Comparison of ENCODE assay signal across 11 cellular contexts in genomic region chr1:26093569-26093968, GRCh38. TPM values are rescaled to one million over a fixed set of nuclear protein-coding genes. Genes with fewer than 3 reads are reported as not detected.
DNase-seq lines count a peak whose midpoint lies in the region; ATAC-seq, FAIRE-seq and TF ChIP-seq lines count a peak whose summit lies in the region.
"Not testable (repeated sequence)": the region's sequence is repeated elsewhere in the genome, so short reads cannot be mapped to it uniquely, and the experiment has no call there.
"Had no signal": no experiment of that assay in that cellular context is flagged by ENCODE, and none has a peak within 500 bp of the region (broad histone marks: within the 10 kb centered on the region; RNA-seq: fewer than 3 reads in every experiment).

No MANE protein-coding gene starts in this region.

- H3K18ac ChIP-seq in H1 (ENCODE audit: extremely low read depth, low read length), result not testable (repeated sequence)

- peaks cover 50% of the 10 kb centered on the region for H3K4me1 Mint-ChIP-seq in mesothelial cell of epicardium

- not testable (repeated sequence) for TF ChIP-seq RAD21 in H1 (IDR thresholded peaks at IDR 0.05 in 1 of 2, conservative IDR thresholded peaks at IDR 0.05 in 1 of 2; ENCODE audit: low read depth in 2 of 2, low read length in 2 of 2)

- H3K56ac ChIP-seq in H1 (replicated peaks; ENCODE audit: insufficient read length, low read depth, low read length), result not testable (repeated sequence)

- CTCF ChIA-PET in H1 (lab: Charles Lee; ENCODE audit: partially characterized antibody), result interaction anchor here (0.8 kb wide), 1 partner anchor 34 kb away, joined by 5 read pairs; no protein-coding TSS in a partner anchor

- peak; percentile 42 for ATAC-seq in Right ventricle myocardium superior (ENCODE audit: poor library complexity)
- peak in 2 of 4 donors; percentile 30 to 45 for ATAC-seq in psoas muscle

- not testable (repeated sequence) for H3K27me3 Mint-ChIP-seq in mesothelial cell of epicardium (ENCODE audit: low read depth)

- H3K23ac ChIP-seq in H1 (ENCODE audit: insufficient read length), result not testable (repeated sequence)

- not testable (repeated sequence) for H2BK12ac ChIP-seq in H1 (ENCODE audit: low read depth, low read length)

- H2BK20ac ChIP-seq in H1 (ENCODE audit: low read length), result not testable (repeated sequence)

- H3K27me3 ChIP-seq in BLaER1 treated with 17β-estradiol and CSF1 and Interleukin-3, amounts not matched to agents 10 nM and 100 nM; WERI-Rb-1 (ENCODE audit: insufficient read depth, low read depth, severe bottlenecking); H1 (replicated peaks in 1 of 4; ENCODE audit: control insufficient read depth in 3 of 4, extremely low read depth in 1 of 4, insufficient read depth in 3 of 4, low read length in 3 of 4); right atrium auricular region; psoas muscle (ENCODE audit: insufficient read depth in 3 of 3, low read length in 2 of 3): not testable (repeated sequence)

- 0 out of 2 replicates have a peak overlapping the region, but pooled peaks have one; percentile 47 for H2AFZ ChIP-seq in H1 (ENCODE audit: low read length)

- H3K79me1 ChIP-seq in H1 (ENCODE audit: low read depth, low read length), result not testable (repeated sequence)

- H3K4me2 ChIP-seq in BLaER1 treated with 17β-estradiol and CSF1 and Interleukin-3, amounts not matched to agents 10 nM and 100 nM, result peak overlapping the region in 10 of 11 experiments; percentile 63 to 87 (median 76); a peak in 16 of 22 replicates
- not testable (repeated sequence) for H3K4me2 ChIP-seq in H1 (ENCODE audit: insufficient read depth in 1 of 2, low read depth in 2 of 2, low read length in 2 of 2)

- not testable (repeated sequence) for H3K4me3 ChIP-seq in BLaER1 treated with 17β-estradiol and CSF1 and Interleukin-3, amounts not matched to agents 10 nM and 100 nM; WERI-Rb-1 (ENCODE audit: low read depth, low read length); H1 (ENCODE audit: extremely low read depth in 1 of 4, insufficient read depth in 2 of 4, low read depth in 3 of 4, low read length in 4 of 4); right atrium auricular region; psoas muscle

- not testable (repeated sequence) for TF ChIP-seq POLR2A in H1 (IDR thresholded peaks at IDR 0.05; ENCODE audit: control extremely low read depth in 1 of 2, low read depth in 2 of 2, low read length in 2 of 2)

- H3K4me1 ChIP-seq in BLaER1 treated with 17β-estradiol and CSF1 and Interleukin-3, amounts not matched to agents 10 nM and 100 nM, result peaks cover 29 to 50% (median 32%) of the 10 kb centered on the region in 10 experiments
- H3K4me1 ChIP-seq in H1 (replicated peaks in 1 of 4; ENCODE audit: control insufficient read depth in 3 of 4, insufficient read depth in 4 of 4, low read length in 3 of 4) (peaks cover 9 to 15% (median 12%) of the 10 kb centered on the region in 4 experiments), right atrium auricular region (peaks cover 0 to 22% of the 10 kb centered on the region in 2 donors), psoas muscle (peaks cover 19% of the 10 kb centered on the region)

- H4K20me1 ChIP-seq in BLaER1 treated with 17β-estradiol and CSF1 and Interleukin-3, amounts not matched to agents 10 nM and 100 nM; H1 (replicated peaks in 1 of 2; ENCODE audit: control insufficient read depth in 1 of 2, insufficient read depth in 2 of 2, low read length in 2 of 2): not testable (repeated sequence)

- H3K4me3 Mint-ChIP-seq in mesothelial cell of epicardium, result not testable (repeated sequence)

- not testable (repeated sequence) for H3K36me3 ChIP-seq in BLaER1 treated with 17β-estradiol and CSF1 and Interleukin-3, amounts not matched to agents 10 nM and 100 nM; WERI-Rb-1; H1 (ENCODE audit: control insufficient read depth in 2 of 4, insufficient read depth in 4 of 4, low read length in 3 of 4); right atrium auricular region; psoas muscle (ENCODE audit: insufficient read depth in 1 of 2, low read depth in 1 of 2)

- H3K4ac ChIP-seq in H1 (replicated peaks; ENCODE audit: insufficient read length, low read depth, low read length), result peak overlapping the region; percentile 21

- DNase-seq in WERI-Rb-1; H1 (ENCODE audit: low read depth in 1 of 2, low spot score in 2 of 2); Right ventricle myocardium superior; right atrium auricular region (ENCODE audit: low spot score); mesothelial cell of epicardium (ENCODE audit: low spot score in 2 of 2, unreplicated experiment in 2 of 2); psoas muscle: not testable (repeated sequence)

- 89% methylated on average over 6 of the region's 6 CpGs; no CpG with 5 or more reads in 1 of the 2 experiments for WGBS in H1 (ENCODE audit: extremely low coverage in 1 of 2, insufficient coverage in 1 of 2, insufficient read length in 1 of 2, insufficient replicate concordance in 2 of 2, low coverage in 1 of 2, low lambda C conversion rate in 2 of 2, missing lambda C conversion rate in 1 of 2), 2 experiments
- 18 to 21% (median 19%) methylated on average over 6 of the region's 6 CpGs for WGBS in psoas muscle, 3 donors

- not testable (repeated sequence) for H2BK5ac ChIP-seq in H1 (ENCODE audit: low read depth, low read length)

- H3K27ac ChIP-seq in BLaER1 treated with 17β-estradiol and CSF1 and Interleukin-3, amounts not matched to agents 10 nM and 100 nM; H1 (ENCODE audit: low read depth, low read length): not testable (repeated sequence)
- H3K27ac ChIP-seq in WERI-Rb-1 (peak overlapping the region; percentile 63), right atrium auricular region (peak overlapping the region; percentile 76 to 91), psoas muscle (peak overlapping the region; percentile 76)

- H3K9me3 Mint-ChIP-seq in mesothelial cell of epicardium, result not testable (repeated sequence)

- POLR2A ChIA-PET in H1 (lab: Charles Lee; ENCODE audit: partially characterized antibody), result not testable (repeated sequence)

- H3K79me2 ChIP-seq in H1 (ENCODE audit: control insufficient read depth in 1 of 2, insufficient read depth in 2 of 2, low read length in 2 of 2), result not testable (repeated sequence)

- FAIRE-seq in H1 (lab: Jason Lieb, UNC), result not testable (repeated sequence)

- TF ChIP-seq EP300 in H1 (IDR thresholded peaks at IDR 0.05; ENCODE audit: borderline replicate concordance in 1 of 2, low read depth in 2 of 2, low read length in 2 of 2), result not testable (repeated sequence)

- H3K23me2 ChIP-seq in H1 (ENCODE audit: low read depth, low read length), result not testable (repeated sequence)

- not testable (repeated sequence) for H4K91ac ChIP-seq in H1 (replicated peaks; ENCODE audit: insufficient read length, low read length)

- H2BK120ac ChIP-seq in H1 (replicated peaks; ENCODE audit: low read depth, low read length), result not testable (repeated sequence)

- not testable (repeated sequence) for H4K8ac ChIP-seq in H1 (ENCODE audit: extremely low read depth, insufficient read depth, low read length)

- not testable (repeated sequence) for H3K9me3 ChIP-seq in BLaER1 treated with 17β-estradiol and CSF1 and Interleukin-3, amounts not matched to agents 10 nM and 100 nM (replicated peaks in 1 of 11); WERI-Rb-1 (ENCODE audit: severe bottlenecking); H1 (ENCODE audit: insufficient read depth in 2 of 2, low read depth in 1 of 2, low read length in 1 of 2); right atrium auricular region; psoas muscle

- not testable (repeated sequence) for H2BK15ac ChIP-seq in H1 (ENCODE audit: low read length)

- H2AK5ac ChIP-seq in H1 (ENCODE audit: low read depth, low read length), result not testable (repeated sequence)

- intact Hi-C loops in Right ventricle myocardium superior (cut with DNase I), result not testable (repeated sequence)
- intact Hi-C loops in psoas muscle (cut with DNase I), result loop anchor here in 1 of 2 donors (5.0 kb wide), 1 partner anchor 56 kb away; no protein-coding TSS in a partner anchor

- not testable (repeated sequence) for TF ChIP-seq CTCF in WERI-Rb-1 (IDR thresholded peaks at IDR 0.05; ENCODE audit: low read depth, low read length); H1 (IDR thresholded peaks at IDR 0.05; ENCODE audit: control extremely low read depth in 1 of 3, insufficient read depth in 1 of 3, low read depth in 1 of 3, low read length in 3 of 3); right atrium auricular region (IDR thresholded peaks at IDR 0.05); mesothelial cell of epicardium (IDR thresholded peaks at IDR 0.05; ENCODE audit: unreplicated experiment); psoas muscle (IDR thresholded peaks at IDR 0.05)

- peak overlapping the region; percentile 98 for H3K27ac Mint-ChIP-seq in mesothelial cell of epicardium

- not testable (repeated sequence) for H3K9ac ChIP-seq in BLaER1 treated with 17β-estradiol and CSF1 and Interleukin-3, amounts not matched to agents 10 nM and 100 nM; H1 (replicated peaks in 1 of 4; ENCODE audit: extremely low read depth in 1 of 4, low read depth in 3 of 4, low read length in 3 of 4)

- H3K14ac ChIP-seq in H1 (ENCODE audit: insufficient read length), result not testable (repeated sequence)

- not testable (repeated sequence) for H3K36me3 Mint-ChIP-seq in mesothelial cell of epicardium

- not testable (repeated sequence) for H4K5ac ChIP-seq in H1 (ENCODE audit: insufficient read length, low read depth, low read length)

RNA-seq across cellular contexts. Expression of gene PDIK1L, which starts 18.1 kb away (rescaled TPM):
- 4.5 and 5.2 TPM in 2 replicates for total RNA-seq in H1 (2021; fragmentation: NEBNext Ultra II Directional; extraction: Animal tissue kit (Norgen Biotek cat#: 25700))
- polyA plus RNA-seq in H1 (2011; rRNA removed) (0.83 and 0.95 TPM in 2 replicates), psoas muscle (1 to 10 TPM; 1.4 to 5.8 (median 2.4) TPM)
- 1.6 TPM for polyA plus RNA-seq in H1 (2011; cell fraction: cytosol; rRNA removed)
- 1.2 TPM for polyA plus RNA-seq in H1 (2011; cell fraction: nucleus; rRNA removed)
- 1.5 to 4.6 TPM (median 2.2 TPM) in 4 replicates for polyA plus RNA-seq in H1 (2012, experiment 1 of 2)
- 0.37 TPM for polyA plus RNA-seq in H1 (2012, experiment 2 of 2)
- 1.5 TPM for polyA plus RNA-seq in H1 (2013, experiment 1 of 2)
- 1.5 TPM for polyA plus RNA-seq in H1 (2013, experiment 2 of 2)
- polyA minus RNA-seq in H1 (2011; rRNA and poly(A)+ RNA removed), result 4.8 and 5.8 TPM in 2 replicates
- 1.8 TPM for polyA minus RNA-seq in H1 (2011; cell fraction: cytosol; rRNA and poly(A)+ RNA removed)
- polyA minus RNA-seq in H1 (2011; cell fraction: nucleus; rRNA and poly(A)+ RNA removed), result 3.8 TPM
- total RNA-seq in Right ventricle myocardium superior (4.0 TPM), right atrium auricular region (1 to 10 TPM; 3.0 to 3.4 TPM), mesothelial cell of epicardium (18.3 to 19.4 TPM (median 19.1 TPM) in 3 replicates), psoas muscle (1 to 10 TPM; 3.1 to 7.0 (median 5.3) TPM)

RNA-seq across cellular contexts. Expression of gene TRIM63, which starts 26.1 kb away (rescaled TPM):
- not detected in 2 replicates for total RNA-seq in H1 (2021; fragmentation: NEBNext Ultra II Directional; extraction: Animal tissue kit (Norgen Biotek cat#: 25700))
- polyA plus RNA-seq in H1 (2011; rRNA removed) (not detected in 2 replicates), psoas muscle (1,000 to 10,000 TPM in 2 of 3 donors, 100 to 1,000 TPM in 1; 369 to 2,799 (median 1,951) TPM)
- not detected for polyA plus RNA-seq in H1 (2011; cell fraction: cytosol; rRNA removed)
- not detected for polyA plus RNA-seq in H1 (2011; cell fraction: nucleus; rRNA removed)
- polyA plus RNA-seq in H1 (2012, experiment 1 of 2), result not detected in 4 replicates
- not detected for polyA plus RNA-seq in H1 (2012, experiment 2 of 2)
- polyA plus RNA-seq in H1 (2013, experiment 1 of 2), result not detected
- polyA plus RNA-seq in H1 (2013, experiment 2 of 2), result 0.04 TPM
- not detected in 2 replicates for polyA minus RNA-seq in H1 (2011; rRNA and poly(A)+ RNA removed)
- not detected for polyA minus RNA-seq in H1 (2011; cell fraction: cytosol; rRNA and poly(A)+ RNA removed)
- polyA minus RNA-seq in H1 (2011; cell fraction: nucleus; rRNA and poly(A)+ RNA removed), result not detected
- total RNA-seq in Right ventricle myocardium superior (229 TPM), right atrium auricular region (100 to 1,000 TPM; 118 to 151 TPM), mesothelial cell of epicardium (1.4 to 1.9 TPM (median 1.7 TPM) in 3 replicates), psoas muscle (1,000 to 10,000 TPM in 1 of 4 donors, 100 to 1,000 TPM in 2, 10 to 100 TPM in 1; 74.2 to 2,937 (median 350) TPM)
- total RNA-seq: CD4-positive, alpha-beta T cell; NCI-H460; PC-9 had no signal

RNA-seq across cellular contexts. Expression of gene SLC30A2, which starts 47.7 kb away (rescaled TPM):
- 0.19 TPM in 1 of 2 replicates, not detected in the other for total RNA-seq in H1 (2021; fragmentation: NEBNext Ultra II Directional; extraction: Animal tissue kit (Norgen Biotek cat#: 25700))
- polyA plus RNA-seq in H1 (2011; rRNA removed), result 0.76 and 0.78 TPM in 2 replicates
- 0.58 TPM for polyA plus RNA-seq in H1 (2011; cell fraction: cytosol; rRNA removed)
- polyA plus RNA-seq in H1 (2011; cell fraction: nucleus; rRNA removed), result 0.57 TPM
- polyA plus RNA-seq in H1 (2012, experiment 1 of 2), result 0.07 to 0.81 TPM (median 0.43 TPM) in 4 replicates
- not detected for polyA plus RNA-seq in H1 (2012, experiment 2 of 2)
- 0.06 TPM for polyA plus RNA-seq in H1 (2013, experiment 1 of 2)
- 0.09 TPM for polyA plus RNA-seq in H1 (2013, experiment 2 of 2)
- 0.88 TPM in 2 replicates for polyA minus RNA-seq in H1 (2011; rRNA and poly(A)+ RNA removed)
- not detected for polyA minus RNA-seq in H1 (2011; cell fraction: cytosol; rRNA and poly(A)+ RNA removed)
- polyA minus RNA-seq in H1 (2011; cell fraction: nucleus; rRNA and poly(A)+ RNA removed), result 0.20 TPM
- 3.0 TPM for total RNA-seq in Right ventricle myocardium superior
- under 1 TPM; 0.22 to 0.63 TPM for total RNA-seq in right atrium auricular region
- total RNA-seq in mesothelial cell of epicardium, result 9.2 to 10.7 TPM (median 10.3 TPM) in 3 replicates
- 1 to 10 TPM in 3 of 4 donors, under 1 TPM in 1; 0.32 to 7.8 (median 4.2) TPM for total RNA-seq in psoas muscle
- polyA plus RNA-seq in psoas muscle, result 1 to 10 TPM in 1 of 3 donors, under 1 TPM in 2; 0.21 to 1.2 (median 0.70) TPM
- total RNA-seq: CD4-positive, alpha-beta T cell; NCI-H460; PC-9; RPMI7951 had no signal

Comparison
In these comparisons a context has a peak if more than half of its experiments do, and no peak if none do; other contexts are left out.
1. RNA of gene TRIM63, which starts 26.1 kb away (total RNA-seq): 74.2 to 2,937 TPM in psoas muscle, 229 TPM in Right ventricle myocardium superior (single experiment) and 118 to 151 TPM in right atrium auricular region; 1.4 to 1.9 TPM in mesothelial cell of epicardium and not detected in H1; every median in the first group is over 10 times any median in the second.